Comparison of ENCODE assay signal across 8 cellular contexts in genomic region chr6:45420083-45420908, GRCh38. TPM values are rescaled to one million over a fixed set of nuclear protein-coding genes. Genes with fewer than 3 reads are reported as not detected.
DNase-seq lines count a peak whose midpoint lies in the region; ATAC-seq, FAIRE-seq and TF ChIP-seq lines count a peak whose summit lies in the region.

No MANE protein-coding gene starts in this region.

- H3K9me1 ChIP-seq in K562 (ENCODE audit: control insufficient read depth, insufficient read depth, low read length) = no peaks in the 10 kb centered on the region

- DNase-seq in GM13976 (ENCODE audit: low spot score) (peak; percentile 20), SJSA1 (ENCODE audit: low read depth in 1 of 2, low spot score in 2 of 2) (peak in 1 of 2 experiments; percentile 64), K562 (ENCODE audit: extremely low read depth in 1 of 4, low spot score in 3 of 4) (no peak), lower lobe of right lung (peak; percentile 47), NCI-H146 treated with DMSO at 0.1 percent for 48 hours (lab: John Stamatoyannopoulos, UW; ENCODE audit: unreplicated experiment) (no peak)
- DNase-seq in stimulated activated CD8-positive, alpha-beta memory T cell treated with anti-CD3 and anti-CD28 coated beads, Interleukin-7, amount 100 ng/mL, for 24 hours (ENCODE audit: low read depth) = peak; percentile 39

- BruUV-seq in K562 (replicated peaks; lab: Mats Ljungman, UMichigan) = no TSS peak

- CTCF ChIA-PET in K562 (lab: Yijun Ruan, JAX; ENCODE audit: low intra/inter-chr PET ratio) = interaction anchor here (0.6 to 2.4 kb wide), 3 partner anchors 28 to 765 kb away, joined by 3 to 12 read pairs (median 8); no protein-coding TSS in a partner anchor

- no peak overlapping the region; a peak in 1 of 4 replicates for H3K9ac ChIP-seq in K562 (ENCODE audit: insufficient read depth in 1 of 2, low read depth in 2 of 2, low read length in 2 of 2)

- TF ChIP-seq RAD21 in K562 (CRISPR knock-in tag; conservative IDR thresholded peaks at IDR 0.05 in 1 of 2, IDR thresholded peaks at IDR 0.05 in 1 of 2) = no peak

- H3K27me3 ChIP-seq in SJSA1 (replicated peaks) (no peaks in the 10 kb centered on the region), K562 (ENCODE audit: control insufficient read depth in 2 of 2, insufficient read depth in 2 of 2, low read length in 2 of 2) (peaks cover 9 to 20% of the 10 kb centered on the region in 2 experiments; a peak in 4 of 5 replicates), lower lobe of right lung (ENCODE audit: low read depth) (peaks cover 51% of the 10 kb centered on the region)

- H3K27ac ChIP-seq in SJSA1 (peak overlapping the region; percentile 72), K562 (ENCODE audit: extremely low read depth, low read depth, low read length) (no peak overlapping the region), lower lobe of right lung (no peak overlapping the region)

- H3K4me1 ChIP-seq in SJSA1 (replicated peaks) (peaks cover 19% of the 10 kb centered on the region), K562 (replicated peaks in 1 of 2; ENCODE audit: control insufficient read depth in 2 of 2, insufficient read depth in 2 of 2, low read length in 2 of 2) (peaks cover 0 to 41% of the 10 kb centered on the region in 2 experiments; a peak in 4 of 5 replicates), lower lobe of right lung (peaks cover 39% of the 10 kb centered on the region)

- peak overlapping the region; percentile 25; the same call in 1 of the 2 replicates for H2AFZ ChIP-seq in K562 (ENCODE audit: low read depth, low read length)

- intact Hi-C loops in K562 (cut with micrococcal nuclease) (loop anchor here (2.0 to 5.0 kb wide), 3 partner anchors 42 to 295 kb away; no protein-coding TSS in a partner anchor), lower lobe of right lung (cut with DNase I) (loop anchor here (10.0 kb wide), 1 partner anchor 295 kb away; no protein-coding TSS in a partner anchor)

- peak; percentile 23 for FAIRE-seq in K562 (lab: Jason Lieb, UNC)

- H3K36me3 ChIP-seq in SJSA1 (peaks cover 22% of the 10 kb centered on the region), K562 (ENCODE audit: control insufficient read depth, insufficient read depth, low read length) (no peaks in the 10 kb centered on the region), lower lobe of right lung (no peaks in the 10 kb centered on the region)

- no peak for ATAC-seq in K562
- no peak for ATAC-seq in lower lobe of right lung
- no peak for ATAC-seq in GM18861 (IDR thresholded peaks at IDR 0.05; ENCODE audit: unreplicated experiment)
- no peak for ATAC-seq in GM21381 (IDR thresholded peaks at IDR 0.05; ENCODE audit: unreplicated experiment)

- TF ChIP-seq POLR2A in K562 (conservative IDR thresholded peaks at IDR 0.05) = no peak

- H3K9me3 ChIP-seq in SJSA1 (replicated peaks) (no peaks in the 10 kb centered on the region), K562 (replicated peaks; ENCODE audit: control insufficient read depth, insufficient read depth, low read depth, low read length) (no peaks in the 10 kb centered on the region), lower lobe of right lung (no peaks in the 10 kb centered on the region)

- 34% methylated on average over 39 of the region's 40 CpGs for WGBS in K562 (ENCODE audit: insufficient coverage, low coverage, missing lambda C conversion rate)

- POLR2A ChIA-PET in K562 (lab: Yijun Ruan, JAX) = interaction anchor here (0.6 to 0.8 kb wide), 2 partner anchors 105 to 628 kb away, joined by 3 read pairs; no protein-coding TSS in a partner anchor

- in situ Hi-C loops in GM13976 (cut with MboI; ENCODE audit: low sequenced_read_pairs, unreplicated experiment) = loop anchor here (25.0 kb wide), 1 partner anchor 758 kb away; no protein-coding TSS in a partner anchor
- in situ Hi-C loops in K562 (cut with MboI) = no loop called here

- peak overlapping the region; percentile 87 for H3K4me3 ChIP-seq in SJSA1
- no peak overlapping the region for H3K4me3 ChIP-seq in K562
- peak overlapping the region; percentile 60 for H3K4me3 ChIP-seq in lower lobe of right lung

- no peak for TF ChIP-seq EP300 in K562 (IDR thresholded peaks at IDR 0.05; ENCODE audit: low read length)

- H4K20me1 ChIP-seq in K562 (replicated peaks; ENCODE audit: control insufficient read depth, insufficient read depth, low read length) = no peaks in the 10 kb centered on the region

- TF ChIP-seq CTCF in GM13976 (IDR thresholded peaks at IDR 0.05; ENCODE audit: borderline replicate concordance, control extremely low read depth, extremely low read depth, insufficient read depth, missing control alignments) = no peak
- TF ChIP-seq CTCF in K562 (IDR thresholded peaks at IDR 0.05 in 2 of 3, conservative IDR thresholded peaks at IDR 0.05 in 1 of 3; ENCODE audit: insufficient read depth in 2 of 3, low read depth in 1 of 3, low read length in 3 of 3) = no peak
- no peak for TF ChIP-seq CTCF in lower lobe of right lung (IDR thresholded peaks at IDR 0.05)

- no peak overlapping the region; the same call in 1 of the 2 replicates for H3K4me2 ChIP-seq in K562 (ENCODE audit: insufficient read depth, low read length)

- no peaks in the 10 kb centered on the region for H3K79me2 ChIP-seq in K562 (ENCODE audit: control insufficient read depth, insufficient read depth, low read length)

TF ChIP-seq in K562, 482 proteins besides CTCF, POLR2A, EP300 and RAD21 (continues in another document):
- TF ChIP-seq ZNF232 (CRISPR knock-in tag; IDR thresholded peaks at IDR 0.05) = no peak

RNA-seq across cellular contexts. Expression of gene SUPT3H, which starts 42.6 kb away (rescaled TPM):
- total RNA-seq in SJSA1 (2014; rRNA removed; shearing (Covaris generic)) = 6.7 and 11.4 TPM in 2 replicates
- total RNA-seq in K562 (2011; cell fraction: chromatin; rRNA removed; ENCODE audit: low replicate concordance) = 7.5 and 15.8 TPM in 2 replicates
- total RNA-seq in K562 (2011; cell fraction: nucleolus; rRNA removed) = 4.9 and 6.2 TPM in 2 replicates
- total RNA-seq in K562 (2011; cell fraction: nucleoplasm; rRNA removed) = 10.3 and 16.6 TPM in 2 replicates
- total RNA-seq in K562 (2014; rRNA removed) = 4.7 and 7.2 TPM in 2 replicates
- total RNA-seq in K562 (2014; rRNA removed; fragmentation: Illumina TruSeq; extraction: Trizol) = 9.4 and 10.1 TPM in 2 replicates
- total RNA-seq in K562 (2015; rRNA removed; fragmentation: Illumina TruSeq; extraction: Trizol) = 6.4 and 7.9 TPM in 2 replicates
- 11.3 and 11.9 TPM in 2 replicates for total RNA-seq in K562 (2021)
- 15.3 and 18.6 TPM in 2 replicates for polyA plus RNA-seq in K562 (2011; rRNA removed)
- 15.9 and 18.2 TPM in 2 replicates for polyA plus RNA-seq in K562 (2011; cell fraction: cytosol; rRNA removed)
- polyA plus RNA-seq in K562 (2011; cell fraction: nucleus; rRNA removed) = 11.7 and 13.1 TPM in 2 replicates
- polyA plus RNA-seq in K562 (2012) = 11.6 and 25.6 TPM in 2 replicates
- 15.6 and 15.8 TPM in 2 replicates for polyA plus RNA-seq in K562 (2014; fragmentation: Illumina TruSeq; extraction: Trizol)
- polyA plus RNA-seq in K562 (2014; fragmentation: Nextera tagmentation; extraction: Ambion mirVana) = 10 to 100 TPM; 13.2 to 16.3 TPM
- 8.1 and 14.7 TPM in 2 replicates for polyA plus RNA-seq in K562 (2014; rRNA removed)
- polyA minus RNA-seq in K562 (2011; rRNA and poly(A)+ RNA removed) = 16.3 and 17.8 TPM in 2 replicates
- polyA minus RNA-seq in K562 (2011; cell fraction: cytosol; rRNA and poly(A)+ RNA removed) = 3.0 and 20.3 TPM in 2 replicates
- 10.2 and 14.4 TPM in 2 replicates for polyA minus RNA-seq in K562 (2011; cell fraction: nucleus; rRNA and poly(A)+ RNA removed)
- 6.7 TPM for total RNA-seq in lower lobe of right lung

Comparison
In these comparisons a context has a peak if more than half of its experiments do, and no peak if none do; other contexts are left out.
1. DNase-seq: peak in GM13976 (single experiment), lower lobe of right lung (single experiment) and stimulated activated CD8-positive, alpha-beta memory T cell treated with anti-CD3 and anti-CD28 coated beads, Interleukin-7, amount 100 ng/mL, for 24 hours (single experiment); none in K562 (0 of 4) and NCI-H146 treated with DMSO at 0.1 percent for 48 hours (single experiment).